26 cellular contexts compared by ENCODE assay signal in genomic region chr19:5641171-5641570, GRCh38. TPM values are rescaled to one million over a fixed set of nuclear protein-coding genes. Genes with fewer than 3 reads are reported as not detected.
DNase-seq lines count a peak whose midpoint lies in the region; ATAC-seq and TF ChIP-seq lines count a peak whose summit lies in the region.
"Had no signal": no experiment of that assay in that cellular context is flagged by ENCODE, and none has a peak within 500 bp of the region (broad histone marks: within the 10 kb centered on the region; RNA-seq: fewer than 3 reads in every experiment).

No MANE protein-coding gene starts in this region.

- peak overlapping the region; percentile 2 for H3K27ac Mint-ChIP-seq in activated CD4-positive, alpha-beta T cell treated with anti-CD3 and anti-CD28 coated beads for 36 hours
- H3K27ac Mint-ChIP-seq: T-helper 1 cell treated with Interleukin-12 subunit alpha and Interleukin-12 subunit beta and Interleukin-4 antibody, amounts not matched to agents 30 μg/mL and 1 μg/mL, for 36 hours had no signal

- peaks cover 53% of the 10 kb centered on the region for H3K36me3 Mint-ChIP-seq in activated CD4-positive, alpha-beta T cell treated with anti-CD3 and anti-CD28 coated beads for 36 hours (ENCODE audit: low read depth)

- no peak overlapping the region for H3K4me3 Mint-ChIP-seq in activated CD4-positive, alpha-beta T cell treated with anti-CD3 and anti-CD28 coated beads for 36 hours
- H3K4me3 Mint-ChIP-seq: central memory CD8-positive, alpha-beta T cell; T-helper 1 cell treated with Interleukin-12 subunit alpha and Interleukin-12 subunit beta and Interleukin-4 antibody, amounts not matched to agents 30 μg/mL and 1 μg/mL, for 36 hours had no signal

- H3K4me3 ChIP-seq in RWPE2 (ENCODE audit: severe bottlenecking) (no peak overlapping the region), left lung (no peak overlapping the region)
- H3K4me3 ChIP-seq: heart right ventricle, MG63, tibial artery had no signal

- intact Hi-C loops in activated CD4-positive, alpha-beta T cell treated with anti-CD3 and anti-CD28 coated beads for 36 hours (cut with DNase I, micrococcal nuclease) = no loop called here
- intact Hi-C loops in left lung (cut with DNase I) = no loop called here

- no peaks in the 10 kb centered on the region for H3K27me3 Mint-ChIP-seq in activated CD4-positive, alpha-beta T cell treated with anti-CD3 and anti-CD28 coated beads for 36 hours
- H3K27me3 Mint-ChIP-seq: central memory CD8-positive, alpha-beta T cell; naive B cell had no signal

- POLR2A ChIA-PET in activated CD4-positive, alpha-beta T cell treated with anti-CD3 and anti-CD28 coated beads for 36 hours (lab: Charles Lee) = no interaction called here

- no peaks in the 10 kb centered on the region for H3K4me1 ChIP-seq in RWPE2 (ENCODE audit: insufficient read depth, poor library complexity, severe bottlenecking)
- peaks cover 0 to 26% of the 10 kb centered on the region in 2 donors for H3K4me1 ChIP-seq in left lung

- H3K27ac ChIP-seq in RWPE2 (ENCODE audit: poor library complexity, severe bottlenecking) (no peak overlapping the region), left lung (no peak overlapping the region)
- H3K27ac ChIP-seq: heart right ventricle, tibial artery had no signal

- no peaks in the 10 kb centered on the region for H3K9me3 Mint-ChIP-seq in activated CD4-positive, alpha-beta T cell treated with anti-CD3 and anti-CD28 coated beads for 36 hours (ENCODE audit: low read depth)
- H3K9me3 Mint-ChIP-seq: central memory CD8-positive, alpha-beta T cell; naive B cell; T-helper 1 cell treated with Interleukin-12 subunit alpha and Interleukin-12 subunit beta and Interleukin-4 antibody, amounts not matched to agents 30 μg/mL and 1 μg/mL, for 36 hours had no signal

- H3K36me3 ChIP-seq in RWPE2 (ENCODE audit: low read depth) = peaks cover 61% of the 10 kb centered on the region
- peaks cover 0 to 49% of the 10 kb centered on the region in 2 donors for H3K36me3 ChIP-seq in left lung

- TF ChIP-seq CTCF in RWPE2 (IDR thresholded peaks at IDR 0.05; ENCODE audit: poor library complexity, severe bottlenecking) (no peak), left lung (IDR thresholded peaks at IDR 0.05) (no peak)

- H3K4me1 Mint-ChIP-seq in activated CD4-positive, alpha-beta T cell treated with anti-CD3 and anti-CD28 coated beads for 36 hours = peaks cover 22% of the 10 kb centered on the region

- H3K27me3 ChIP-seq in RWPE2 (ENCODE audit: insufficient read depth, poor library complexity, severe bottlenecking) (no peaks in the 10 kb centered on the region), left lung (no peaks in the 10 kb centered on the region)
- H3K27me3 ChIP-seq: heart right ventricle, MG63, tibial artery had no signal

- ATAC-seq in activated CD4-positive, alpha-beta T cell treated with anti-CD3 and anti-CD28 coated beads for 36 hours = no peak
- ATAC-seq in RWPE2 (ENCODE audit: low read depth) (peak; percentile 45; the same call in 1 of the 3 replicates), left lung (peak; percentile 41), HG02678 (IDR thresholded peaks at IDR 0.05; ENCODE audit: unreplicated experiment) (no peak)
- ATAC-seq: left colon had no signal

- DNase-seq in activated CD4-positive, alpha-beta T cell treated with anti-CD3 and anti-CD28 coated beads for 36 hours = no peak
- no peak for DNase-seq in activated CD4-positive, alpha-beta T cell treated with anti-CD3 and anti-CD28 coated beads, Interleukin-2, amount 50 U/mL, for 1 hour
- DNase-seq in RWPE2 (ENCODE audit: low spot score) (no peak), left lung (no peak)
- DNase-seq in stimulated activated CD4-positive, alpha-beta T cell treated with anti-CD3 and anti-CD28 coated beads, Interleukin-2, amount 100 ng/mL, for 48 hours = no peak
- DNase-seq: 8988T; activated CD4-positive, alpha-beta T cell treated with anti-CD3 and anti-CD28 coated beads for 4 hours; activated CD8-positive, alpha-beta memory T cell treated with anti-CD3 and anti-CD28 coated beads, Interleukin-2, amount 50 U/mL, for 4 hours; activated gamma-delta T cell treated with Interleukin-2 at 50 U/mL for 16 hours; AML-193; amygdala; GF-D8; H7; heart right ventricle; left colon; MG63; naive B cell; NCI-H1436 treated with DMSO at 0.1 percent for 48 hours; NCI-H524 treated with DMSO at 0.1 percent for 48 hours; retina; stimulated activated CD4-positive, alpha-beta T cell treated with anti-CD3 and anti-CD28 coated beads, Interleukin-4, amount 100 ng/mL, for 1 hour; stimulated activated naive CD4-positive, alpha-beta T cell treated with Interleukin-2 at 50 U/mL for 16 hours; tibial artery had no signal

- H3K9me3 ChIP-seq in RWPE2 (ENCODE audit: severe bottlenecking) = no peaks in the 10 kb centered on the region
- H3K9me3 ChIP-seq in left lung = no peaks in the 10 kb centered on the region
- H3K9me3 ChIP-seq: heart right ventricle, MG63, tibial artery had no signal

- CTCF ChIA-PET in activated CD4-positive, alpha-beta T cell treated with anti-CD3 and anti-CD28 coated beads for 36 hours (lab: Charles Lee) = interaction anchor here (0.7 kb wide), 1 partner anchor 9 kb away, joined by 3 read pairs; no protein-coding TSS in a partner anchor

RNA-seq across cellular contexts. Expression of gene SAFB, which starts 18.3 kb away (rescaled TPM):
- 100 to 1,000 TPM; 100 to 118 TPM for total RNA-seq in activated CD4-positive, alpha-beta T cell treated with anti-CD3 and anti-CD28 coated beads for 36 hours
- total RNA-seq in left lung = 10 to 100 TPM; 63.7 to 92.2 TPM

RNA-seq across cellular contexts. Expression of gene SAFB2, which starts 18.6 kb away (rescaled TPM):
- total RNA-seq in activated CD4-positive, alpha-beta T cell treated with anti-CD3 and anti-CD28 coated beads for 36 hours = 10 to 100 TPM; 65.0 to 78.6 TPM
- total RNA-seq in left lung = 10 to 100 TPM; 62.0 to 75.9 TPM

RNA-seq across cellular contexts. Expression of gene MICOS13, which starts 39.1 kb away (rescaled TPM):
- total RNA-seq in activated CD4-positive, alpha-beta T cell treated with anti-CD3 and anti-CD28 coated beads for 36 hours = 10 to 100 TPM; 50.9 to 52.1 TPM
- total RNA-seq in left lung = 10 to 100 TPM; 46.7 to 63.3 TPM

RNA-seq across cellular contexts. Expression of gene HSD11B1L, which starts 39.7 kb away (rescaled TPM):
- 1 to 10 TPM; 2.0 to 3.2 TPM for total RNA-seq in activated CD4-positive, alpha-beta T cell treated with anti-CD3 and anti-CD28 coated beads for 36 hours
- 10 to 100 TPM in 1 of 2 donors, 1 to 10 TPM in 1; 5.8 to 10.4 TPM for total RNA-seq in left lung

RNA-seq across cellular contexts. Expression of gene RPL36, which starts 48.9 kb away (rescaled TPM):
- 1,000 to 10,000 TPM; 1,452 to 1,530 TPM for total RNA-seq in activated CD4-positive, alpha-beta T cell treated with anti-CD3 and anti-CD28 coated beads for 36 hours
- total RNA-seq in left lung = 100 to 1,000 TPM; 606 to 680 TPM

Comparison
In these comparisons a context has a peak if more than half of its experiments do, and no peak if none do; other contexts are left out.
1. ATAC-seq: peak in RWPE2 (single experiment) and left lung (single experiment); none in activated CD4-positive, alpha-beta T cell treated with anti-CD3 and anti-CD28 coated beads for 36 hours (single experiment) and HG02678 (single experiment).